In the genomic region with DNA sequence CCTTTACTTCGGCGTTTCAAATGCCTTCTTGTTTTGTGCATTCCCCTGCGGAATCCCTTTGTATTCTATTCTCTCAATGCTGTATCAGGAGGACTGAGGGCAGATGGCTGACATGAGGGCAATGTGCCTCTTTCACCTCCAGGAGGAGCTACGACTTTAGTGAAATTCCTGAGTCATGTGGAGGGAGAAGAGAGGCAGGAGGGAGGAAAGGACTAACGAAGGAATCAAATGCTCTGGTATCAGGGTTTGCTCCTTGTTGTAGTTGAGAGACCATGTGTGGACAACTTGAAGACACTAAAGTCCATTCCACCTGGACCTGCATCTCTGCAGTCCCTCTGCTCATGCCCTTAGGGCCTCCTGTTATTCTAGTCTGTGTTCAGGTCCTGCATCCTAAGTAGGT, we compare ENCODE assay signal across 10 cellular contexts. TPM values are rescaled to one million over a fixed set of nuclear protein-coding genes. Genes with fewer than 3 reads are reported as not detected.
DNase-seq lines count a peak whose midpoint lies in the region; ATAC-seq and TF ChIP-seq lines count a peak whose summit lies in the region.
"Had no signal": no experiment of that assay in that cellular context is flagged by ENCODE, and none has a peak within 500 bp of the region (broad histone marks: within the 10 kb centered on the region; RNA-seq: fewer than 3 reads in every experiment).

No MANE protein-coding gene starts in this region.

- H3K9me2 ChIP-seq in HCT116 (ENCODE audit: insufficient read depth), result no peaks in the 10 kb centered on the region

- H3K79me2 ChIP-seq in HCT116 (ENCODE audit: insufficient read depth, low read length), result no peaks in the 10 kb centered on the region

- peak; percentile 13 for TF ChIP-seq CTCF in CD4-positive, alpha-beta T cell (IDR thresholded peaks at IDR 0.05)
- peak; percentile 32 to 72 (median 63); a peak in 5 of 6 replicates for TF ChIP-seq CTCF in HCT116 (IDR thresholded peaks at IDR 0.05 in 2 of 3, conservative IDR thresholded peaks at IDR 0.05 in 1 of 3; ENCODE audit: borderline replicate concordance in 1 of 3, insufficient read depth in 1 of 3, low read depth in 2 of 3, low read length in 2 of 3)

- no peak overlapping the region for H3K4me2 ChIP-seq in HCT116 (ENCODE audit: low read length)

- no peak for TF ChIP-seq POLR2A in HCT116 (IDR thresholded peaks at IDR 0.05; ENCODE audit: borderline replicate concordance, extremely low read depth, insufficient read depth, insufficient read length)

- H3K27ac Mint-ChIP-seq in CD4-positive, alpha-beta T cell, result no peak overlapping the region
- H3K27ac Mint-ChIP-seq in activated CD8-positive, alpha-beta T cell treated with anti-CD3 and anti-CD28 coated beads, Interleukin-2, amount 10 ng/mL, durations not matched to agents 7 days and 5 days, result no peak overlapping the region

- peaks cover 57% of the 10 kb centered on the region for H3K27me3 Mint-ChIP-seq in CD4-positive, alpha-beta T cell
- H3K27me3 Mint-ChIP-seq in activated CD8-positive, alpha-beta T cell treated with anti-CD3 and anti-CD28 coated beads, Interleukin-2, amount 10 ng/mL, durations not matched to agents 7 days and 5 days (ENCODE audit: low read depth), result peaks cover 21% of the 10 kb centered on the region

- no peak overlapping the region for H3K4me3 Mint-ChIP-seq in CD4-positive, alpha-beta T cell
- H3K4me3 Mint-ChIP-seq in activated CD8-positive, alpha-beta T cell treated with anti-CD3 and anti-CD28 coated beads, Interleukin-2, amount 10 ng/mL, durations not matched to agents 7 days and 5 days, result no peak overlapping the region

- H3K27ac ChIP-seq in CD4-positive, alpha-beta T cell (ENCODE audit: low read depth, low read length), result no peak overlapping the region
- H3K27ac ChIP-seq in HCT116 (ENCODE audit: low read depth, low read length), result no peak overlapping the region

- peak; percentile 29; the same call in 1 of the 2 replicates for TF ChIP-seq RAD21 in HCT116 (IDR thresholded peaks at IDR 0.05; ENCODE audit: low read depth)

- RAD21 ChIA-PET in HCT116 (lab: Charles Lee; ENCODE audit: low non-redundant PET in 1 of 2, low total read pairs in 2 of 2, uncharacterized antibody in 2 of 2, unreplicated experiment in 2 of 2), result no interaction called here

- no peaks in the 10 kb centered on the region for H3K9me3 Mint-ChIP-seq in CD4-positive, alpha-beta T cell
- no peaks in the 10 kb centered on the region for H3K9me3 Mint-ChIP-seq in activated CD8-positive, alpha-beta T cell treated with anti-CD3 and anti-CD28 coated beads, Interleukin-2, amount 10 ng/mL, durations not matched to agents 7 days and 5 days (ENCODE audit: insufficient read depth)

- DNase-seq in CD4-positive, alpha-beta T cell, result no peak
- DNase-seq in HCT116 (ENCODE audit: low read depth, low spot score) (peak; percentile 31), islet precursor cell (peak; percentile 65), pons (ENCODE audit: low spot score) (no peak)
- DNase-seq in activated CD8-positive, alpha-beta T cell treated with anti-CD3 and anti-CD28 coated beads, Interleukin-2, amount 10 ng/mL, durations not matched to agents 7 days and 5 days, result no peak
- no peak for DNase-seq in activated T-cell treated with anti-CD3 and anti-CD28 coated beads, Interleukin-2, amount 50 U/mL, for 1 hour
- DNase-seq: stimulated activated CD4-positive, alpha-beta T cell treated with anti-CD3 and anti-CD28 coated beads, Interleukin-4, amount 100 ng/mL, for 24 hours had no signal

- no peaks in the 10 kb centered on the region for H3K36me3 Mint-ChIP-seq in CD4-positive, alpha-beta T cell (ENCODE audit: low read depth)
- H3K36me3 Mint-ChIP-seq in activated CD8-positive, alpha-beta T cell treated with anti-CD3 and anti-CD28 coated beads, Interleukin-2, amount 10 ng/mL, durations not matched to agents 7 days and 5 days (ENCODE audit: low read depth), result no peaks in the 10 kb centered on the region

- H3K9me3 ChIP-seq in CD4-positive, alpha-beta T cell (ENCODE audit: control insufficient read depth, low read length), result no peaks in the 10 kb centered on the region
- H3K9me3 ChIP-seq in HCT116 (ENCODE audit: control insufficient read depth in 1 of 2, insufficient read depth in 1 of 2, low read depth in 1 of 2, low read length in 2 of 2), result no peaks in the 10 kb centered on the region

- no TSS peak for BruUV-seq in HCT116 (replicated peaks; lab: Mats Ljungman, UMichigan)

- CTCF ChIA-PET in CD4-positive, alpha-beta T cell (lab: Charles Lee), result interaction anchor here (1.3 kb wide), 1 partner anchor 705 kb away, joined by 4 read pairs; no protein-coding TSS in a partner anchor
- CTCF ChIA-PET in HCT116 (lab: Charles Lee), result interaction anchor here (0.6 to 2.3 kb wide), 10 partner anchors 9 to 323 kb away, joined by 3 to 8 read pairs (median 4); no protein-coding TSS in a partner anchor
- CTCF ChIA-PET in activated CD8-positive, alpha-beta T cell treated with anti-CD3 and anti-CD28 coated beads, Interleukin-2, amount 10 ng/mL, durations not matched to agents 7 days and 5 days (lab: Charles Lee), result interaction anchor here (0.6 to 8.7 kb wide), 5 partner anchors 8 to 706 kb away, joined by 3 to 88 read pairs (median 3); partner anchors contain the start of gene TAS2R38

- no peaks in the 10 kb centered on the region for H3K4me1 ChIP-seq in HCT116 (ENCODE audit: control insufficient read depth in 1 of 2, insufficient read depth in 2 of 2, low read length in 2 of 2)

- no peaks in the 10 kb centered on the region for H3K36me3 ChIP-seq in HCT116 (ENCODE audit: control insufficient read depth in 1 of 2, insufficient read depth in 2 of 2, low read length in 2 of 2)

- no peak overlapping the region for H3K9ac ChIP-seq in HCT116 (ENCODE audit: low read length)

- intact Hi-C loops in CD4-positive, alpha-beta T cell (cut with DNase I, micrococcal nuclease), result loop anchor here in 1 of 2 experiments (5.0 kb wide), 1 partner anchor 514 kb away; no protein-coding TSS in a partner anchor
- intact Hi-C loops in HCT116 (cut with micrococcal nuclease), result no loop called here

- peak; percentile 40 for ATAC-seq in CD4-positive, alpha-beta T cell (ENCODE audit: poor library complexity)
- ATAC-seq in HCT116 (peak; percentile 89), SK-N-SH treated with all-trans-retinoic acid at 6 μM for 48 hours (peak; percentile 85), GM19035 (IDR thresholded peaks at IDR 0.05; ENCODE audit: unreplicated experiment) (no peak)
- no peak for ATAC-seq in activated CD8-positive, alpha-beta T cell treated with anti-CD3 and anti-CD28 coated beads, Interleukin-2, amount 10 ng/mL, durations not matched to agents 7 days and 5 days

- peaks cover 27% of the 10 kb centered on the region for H3K4me1 Mint-ChIP-seq in CD4-positive, alpha-beta T cell (ENCODE audit: low read depth)
- peaks cover 14% of the 10 kb centered on the region for H3K4me1 Mint-ChIP-seq in activated CD8-positive, alpha-beta T cell treated with anti-CD3 and anti-CD28 coated beads, Interleukin-2, amount 10 ng/mL, durations not matched to agents 7 days and 5 days (ENCODE audit: low read depth)

- no peaks in the 10 kb centered on the region for H4K20me1 ChIP-seq in HCT116 (ENCODE audit: insufficient read depth)

- POLR2A ChIA-PET in CD4-positive, alpha-beta T cell (lab: Charles Lee), result interaction anchor here (3.5 to 5.2 kb wide), 2 partner anchors 499 to 511 kb away, joined by 47 to 81 read pairs; no protein-coding TSS in a partner anchor
- POLR2A ChIA-PET in HCT116 (lab: Charles Lee), result no interaction called here
- POLR2A ChIA-PET in activated CD8-positive, alpha-beta T cell treated with anti-CD3 and anti-CD28 coated beads, Interleukin-2, amount 10 ng/mL, durations not matched to agents 7 days and 5 days (lab: Charles Lee), result no interaction called here

- H3K4me3 ChIP-seq in HCT116 (replicated peaks in 1 of 2; ENCODE audit: low read depth in 1 of 2, low read length in 2 of 2), result no peak overlapping the region

- H3K27me3 ChIP-seq in CD4-positive, alpha-beta T cell (ENCODE audit: control insufficient read depth, insufficient read depth, low read length), result no peaks in the 10 kb centered on the region
- H3K27me3 ChIP-seq in HCT116 (ENCODE audit: insufficient read depth, low read length), result no peaks in the 10 kb centered on the region

- H2AFZ ChIP-seq in HCT116 (ENCODE audit: low read depth, low read length, poor library complexity, severe bottlenecking), result peak overlapping the region; percentile 0

TF ChIP-seq in HCT116, 20 proteins besides CTCF, POLR2A, EP300 and RAD21 (continues in another document):
- TF ChIP-seq CBX3 (IDR thresholded peaks at IDR 0.05; ENCODE audit: low read depth), result no peak

TF ChIP-seq in SK-N-SH treated with all-trans-retinoic acid at 6 μM for 48 hours, 23 proteins besides CTCF, POLR2A, EP300 and RAD21 (continues in another document):
- TF ChIP-seq, protein P1, sequence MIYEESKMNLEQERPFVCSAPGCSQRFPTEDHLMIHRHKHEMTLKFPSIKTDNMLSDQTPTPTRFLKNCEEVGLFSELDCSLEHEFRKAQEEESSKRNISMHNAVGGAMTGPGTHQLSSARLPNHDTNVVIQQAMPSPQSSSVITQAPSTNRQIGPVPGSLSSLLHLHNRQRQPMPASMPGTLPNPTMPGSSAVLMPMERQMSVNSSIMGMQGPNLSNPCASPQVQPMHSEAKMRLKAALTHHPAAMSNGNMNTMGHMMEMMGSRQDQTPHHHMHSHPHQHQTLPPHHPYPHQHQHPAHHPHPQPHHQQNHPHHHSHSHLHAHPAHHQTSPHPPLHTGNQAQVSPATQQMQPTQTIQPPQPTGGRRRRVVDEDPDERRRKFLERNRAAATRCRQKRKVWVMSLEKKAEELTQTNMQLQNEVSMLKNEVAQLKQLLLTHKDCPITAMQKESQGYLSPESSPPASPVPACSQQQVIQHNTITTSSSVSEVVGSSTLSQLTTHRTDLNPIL (CRISPR knock-in tag; IDR thresholded peaks at IDR 0.05; ENCODE audit: low read depth), result no peak

RNA-seq across cellular contexts. Expression of gene PRSS58, which starts 40.2 kb away (rescaled TPM):
- not detected for total RNA-seq in CD4-positive, alpha-beta T cell
- total RNA-seq in HCT116 (2021; ENCODE audit: unreplicated experiment), result not detected
- not detected in 2 replicates for polyA plus RNA-seq in HCT116 (2012)
- not detected for total RNA-seq in activated CD8-positive, alpha-beta T cell treated with anti-CD3 and anti-CD28 coated beads, Interleukin-2, amount 10 ng/mL, durations not matched to agents 7 days and 5 days
- total RNA-seq: fibroblast of lung had no signal
- polyA plus RNA-seq: fibroblast of lung had no signal

Comparison
In these comparisons a context has a peak if more than half of its experiments do, and no peak if none do; other contexts are left out.
1. ATAC-seq: peak in CD4-positive, alpha-beta T cell (single experiment), HCT116 (single experiment) and SK-N-SH treated with all-trans-retinoic acid at 6 μM for 48 hours (single experiment); none in activated CD8-positive, alpha-beta T cell treated with anti-CD3 and anti-CD28 coated beads, Interleukin-2, amount 10 ng/mL, durations not matched to agents 7 days and 5 days (single experiment) and GM19035 (single experiment).
2. DNase-seq: peak in HCT116 (single experiment) and islet precursor cell (single experiment); none in CD4-positive, alpha-beta T cell (0 of 10), activated CD8-positive, alpha-beta T cell treated with anti-CD3 and anti-CD28 coated beads, Interleukin-2, amount 10 ng/mL, durations not matched to agents 7 days and 5 days (single experiment), activated T-cell treated with anti-CD3 and anti-CD28 coated beads, Interleukin-2, amount 50 U/mL, for 1 hour (single experiment) and pons (single experiment).